ENCODE assay signal across 25 cellular contexts in genomic region chr1:90126834-90127233, GRCh38.
"Had no signal": no experiment of that assay in that cellular context is flagged by ENCODE, and none has a peak within 500 bp of the region (broad histone marks: within the 10 kb centered on the region; RNA-seq: fewer than 3 reads in every experiment).

No MANE protein-coding gene starts in this region.

- H3K27ac Mint-ChIP-seq: immature natural killer cell, mesothelial cell of epicardium, naive B cell had no signal

- ATAC-seq: esophagus mucosa, gastroesophageal sphincter, heart left ventricle, left lung, left ventricle myocardium superior, lower lobe of right lung had no signal

- H3K4me3 Mint-ChIP-seq: immature natural killer cell, mesothelial cell of epicardium, naive B cell had no signal

- H3K4me1 ChIP-seq: esophagus squamous epithelium, gastroesophageal sphincter, heart left ventricle, left lung, lower lobe of right lung had no signal

- H3K36me3 ChIP-seq: esophagus squamous epithelium, gastroesophageal sphincter, heart left ventricle, left lung, lower lobe of right lung had no signal

- H3K27ac ChIP-seq: coronary artery, dorsolateral prefrontal cortex, epithelial cell of prostate, esophagus squamous epithelium, gastroesophageal sphincter, heart left ventricle, hepatocyte, left lung, lower lobe of right lung had no signal

- H3K4me1 Mint-ChIP-seq: immature natural killer cell, mesothelial cell of epicardium, naive B cell had no signal

- H3K9me3 Mint-ChIP-seq: mesothelial cell of epicardium had no signal

- H3K9me3 ChIP-seq: esophagus squamous epithelium, gastroesophageal sphincter, heart left ventricle, left lung, lower lobe of right lung, mucosa of descending colon had no signal

- H3K27me3 ChIP-seq: hepatocyte, left lung had no signal

- H3K4me3 ChIP-seq: coronary artery, dorsolateral prefrontal cortex, esophagus squamous epithelium, gastroesophageal sphincter, heart left ventricle, hepatocyte, left lung, lower lobe of right lung, mucosa of descending colon had no signal

- DNase-seq: dermis blood vessel endothelial cell; dorsolateral prefrontal cortex; effector CD4-positive, alpha-beta T cell; effector memory CD4-positive, alpha-beta T cell; erythroblast; esophagus squamous epithelium; foreskin fibroblast; heart left ventricle; hypothalamus; immature natural killer cell; islet precursor cell; kidney; kidney glomerular epithelial cell; left lung; left ventricle myocardium superior; lower lobe of right lung; mesenchymal stem cell; mucosa of descending colon; naive B cell had no signal

- H3K36me3 Mint-ChIP-seq: immature natural killer cell, mesothelial cell of epicardium, naive B cell had no signal
